ENCODE assay signal across 10 cellular contexts in the genomic region with DNA sequence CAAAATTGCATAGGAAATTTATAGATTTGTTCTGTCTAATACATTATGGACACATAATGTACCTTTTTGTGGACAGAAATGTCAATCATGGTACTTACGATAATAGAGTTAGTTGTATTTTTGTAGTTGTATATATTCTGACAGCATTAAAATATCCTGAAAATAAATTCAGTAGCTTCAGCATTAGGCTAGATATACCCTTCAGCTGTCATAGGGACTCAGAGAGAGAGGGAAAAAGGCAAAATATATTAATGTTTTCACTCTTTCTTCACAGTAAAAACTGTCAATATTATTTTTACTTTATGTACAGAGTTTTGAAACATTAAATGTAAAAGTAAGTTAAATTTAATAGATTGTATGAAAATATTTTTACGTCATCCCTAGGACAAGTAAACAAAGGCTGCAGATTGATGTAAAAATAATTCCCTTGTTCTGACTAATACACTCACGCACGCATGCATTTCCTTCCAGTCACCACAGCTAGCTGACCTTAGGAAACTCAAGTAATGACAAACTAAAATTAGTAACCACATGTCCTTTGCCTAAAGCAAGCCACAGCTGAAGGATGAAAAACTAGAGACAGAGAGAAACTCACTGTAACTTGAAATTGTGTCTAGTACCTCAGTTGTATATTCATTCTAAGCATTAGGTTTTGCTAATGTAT.
DNase-seq lines count a peak whose midpoint lies in the region; ATAC-seq and TF ChIP-seq lines count a peak whose summit lies in the region.
"Had no signal": no experiment of that assay in that cellular context is flagged by ENCODE, and none has a peak within 500 bp of the region (broad histone marks: within the 10 kb centered on the region; RNA-seq: fewer than 3 reads in every experiment).

No MANE protein-coding gene starts in this region.

- peak; percentile 94 for ATAC-seq in left ventricle myocardium superior

- no peak overlapping the region for H3K27ac ChIP-seq in Peyer's patch
- H3K27ac ChIP-seq: 22Rv1 had no signal

- H3K9me3 ChIP-seq in Peyer's patch: no peaks in the 10 kb centered on the region

- no peak overlapping the region for H3K4me3 ChIP-seq in Peyer's patch

- H3K27me3 Mint-ChIP-seq in type B pancreatic cell: no peaks in the 10 kb centered on the region
- no peaks in the 10 kb centered on the region for H3K27me3 Mint-ChIP-seq in activated CD4-positive, alpha-beta T cell treated with anti-CD3 and anti-CD28 coated beads, Interleukin-2, amount 10 ng/mL, durations not matched to agents 24 days and 14 days

- no peaks in the 10 kb centered on the region for H3K4me1 ChIP-seq in Peyer's patch

- H3K36me3 Mint-ChIP-seq in type B pancreatic cell: no peaks in the 10 kb centered on the region
- H3K36me3 Mint-ChIP-seq in activated CD4-positive, alpha-beta T cell treated with anti-CD3 and anti-CD28 coated beads, Interleukin-2, amount 10 ng/mL, durations not matched to agents 24 days and 14 days (ENCODE audit: low read depth): no peaks in the 10 kb centered on the region

- peak; percentile 35 for DNase-seq in SIG-M5 treated with dmso at 0.1 percent for 504 hours (lab: John Stamatoyannopoulos, UW; ENCODE audit: unreplicated experiment)
- DNase-seq in SIG-M5 (lab: John Stamatoyannopoulos, UW): no peak
- DNase-seq in UCSD-AML1 (lab: John Stamatoyannopoulos, UW; ENCODE audit: unreplicated experiment): peak; percentile 13
- no peak for DNase-seq in left ventricle myocardium superior
- DNase-seq in type B pancreatic cell (ENCODE audit: extremely low spot score, unreplicated experiment): no peak
- no peak for DNase-seq in Peyer's patch
- DNase-seq in stimulated activated CD4-positive, alpha-beta T cell treated with anti-CD3 and anti-CD28 coated beads, Interleukin-4, amount 100 ng/mL, for 4 hours: no peak
- no peak for DNase-seq in activated CD4-positive, alpha-beta T cell treated with anti-CD3 and anti-CD28 coated beads, Interleukin-2, amount 10 ng/mL, durations not matched to agents 24 days and 14 days
- DNase-seq: NK-92 treated with Interleukin-12 subunit alpha and Interleukin-12 subunit beta, amount 100 ng/mL, for 24 hours had no signal

- intact Hi-C loops in left ventricle myocardium superior (cut with micrococcal nuclease): no loop called here
- intact Hi-C loops in activated CD4-positive, alpha-beta T cell treated with anti-CD3 and anti-CD28 coated beads, Interleukin-2, amount 10 ng/mL, durations not matched to agents 24 days and 14 days (cut with micrococcal nuclease): no loop called here

- H3K4me3 Mint-ChIP-seq in type B pancreatic cell: peak overlapping the region; percentile 46
- no peak overlapping the region for H3K4me3 Mint-ChIP-seq in activated CD4-positive, alpha-beta T cell treated with anti-CD3 and anti-CD28 coated beads, Interleukin-2, amount 10 ng/mL, durations not matched to agents 24 days and 14 days

- peak overlapping the region; percentile 63 for H3K27ac Mint-ChIP-seq in type B pancreatic cell
- H3K27ac Mint-ChIP-seq in activated CD4-positive, alpha-beta T cell treated with anti-CD3 and anti-CD28 coated beads, Interleukin-2, amount 10 ng/mL, durations not matched to agents 24 days and 14 days: no peak overlapping the region

- no peaks in the 10 kb centered on the region for H3K36me3 ChIP-seq in Peyer's patch

- peaks cover 8% of the 10 kb centered on the region for H3K9me3 Mint-ChIP-seq in type B pancreatic cell
- no peaks in the 10 kb centered on the region for H3K9me3 Mint-ChIP-seq in activated CD4-positive, alpha-beta T cell treated with anti-CD3 and anti-CD28 coated beads, Interleukin-2, amount 10 ng/mL, durations not matched to agents 24 days and 14 days

- no peak for TF ChIP-seq CTCF in type B pancreatic cell (conservative IDR thresholded peaks at IDR 0.05)
- TF ChIP-seq CTCF in Peyer's patch (IDR thresholded peaks at IDR 0.05): no peak

- no peak for TF ChIP-seq POLR2A in Peyer's patch (IDR thresholded peaks at IDR 0.05)

- peaks cover 4% of the 10 kb centered on the region for H3K4me1 Mint-ChIP-seq in type B pancreatic cell (ENCODE audit: unreplicated experiment)
- H3K4me1 Mint-ChIP-seq in activated CD4-positive, alpha-beta T cell treated with anti-CD3 and anti-CD28 coated beads, Interleukin-2, amount 10 ng/mL, durations not matched to agents 24 days and 14 days: no peaks in the 10 kb centered on the region

- no peaks in the 10 kb centered on the region for H3K27me3 ChIP-seq in Peyer's patch

Comparison
In these comparisons a context has a peak if more than half of its experiments do, and no peak if none do; other contexts are left out.
1. DNase-seq: peak in SIG-M5 treated with dmso at 0.1 percent for 504 hours (single experiment) and UCSD-AML1 (single experiment); none in SIG-M5 (single experiment), left ventricle myocardium superior (single experiment), type B pancreatic cell (single experiment), Peyer's patch (0 of 3), stimulated activated CD4-positive, alpha-beta T cell treated with anti-CD3 and anti-CD28 coated beads, Interleukin-4, amount 100 ng/mL, for 4 hours (0 of 2) and activated CD4-positive, alpha-beta T cell treated with anti-CD3 and anti-CD28 coated beads, Interleukin-2, amount 10 ng/mL, durations not matched to agents 24 days and 14 days (single experiment).